8 cellular contexts compared by ENCODE assay signal in the genomic region with DNA sequence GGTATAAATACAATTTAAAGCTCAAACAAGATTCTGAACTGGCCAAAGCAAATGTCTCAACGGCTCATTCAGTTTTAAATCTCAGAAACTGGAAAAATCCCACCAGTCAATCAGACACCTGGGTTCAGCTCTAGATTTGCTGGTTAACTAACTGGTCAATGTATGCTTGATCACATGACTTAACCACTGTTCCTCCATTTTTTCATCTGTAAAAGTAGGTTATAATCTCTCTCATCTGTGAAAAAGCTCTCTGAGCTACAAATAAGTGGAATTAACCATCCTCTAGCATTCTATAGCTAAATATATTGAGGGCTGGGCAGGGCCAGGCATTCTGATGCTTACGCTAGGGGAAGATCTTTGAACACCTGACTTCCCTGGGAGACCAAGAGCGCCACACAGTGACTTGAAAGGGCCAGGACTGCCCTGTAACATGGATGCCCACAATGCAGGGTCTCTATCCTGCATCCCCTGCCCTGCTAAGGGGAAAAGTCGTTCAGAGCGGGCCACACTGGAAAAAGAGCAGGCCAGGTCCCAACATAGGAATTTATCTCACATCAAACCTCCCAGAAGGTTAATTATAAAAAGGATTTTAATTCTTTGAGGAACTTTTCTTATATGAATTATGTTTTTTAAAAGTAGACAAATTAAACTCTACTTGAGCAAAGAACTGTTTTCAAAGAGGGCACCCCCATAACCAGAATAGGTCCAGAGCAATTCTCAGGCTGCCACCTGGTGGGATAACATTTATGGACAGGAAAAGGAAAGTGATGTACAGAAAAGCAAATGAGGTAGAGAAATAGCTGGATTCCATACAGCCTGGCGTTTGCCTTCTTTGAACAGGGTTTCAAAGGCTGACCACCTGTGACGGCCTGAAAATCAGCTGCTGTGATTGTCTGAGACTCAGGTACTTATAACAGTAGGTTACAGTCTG. TPM values are rescaled to one million over a fixed set of nuclear protein-coding genes. Genes with fewer than 3 reads are reported as not detected.
DNase-seq lines count a peak whose midpoint lies in the region; ATAC-seq and TF ChIP-seq lines count a peak whose summit lies in the region.

No MANE protein-coding gene starts in this region.

- no peaks in the 10 kb centered on the region for H3K9me3 Mint-ChIP-seq in T-helper 2 cell treated with Interferon-gamma antibody and Interleukin-4, amounts not matched to agents 5 μg/mL and 100 μg/mL, for 36 hours
- no peaks in the 10 kb centered on the region for H3K9me3 Mint-ChIP-seq in effector memory CD8-positive, alpha-beta T cell

- no peaks in the 10 kb centered on the region for H3K36me3 Mint-ChIP-seq in T-helper 2 cell treated with Interferon-gamma antibody and Interleukin-4, amounts not matched to agents 5 μg/mL and 100 μg/mL, for 36 hours (ENCODE audit: low read depth)
- H3K36me3 Mint-ChIP-seq in effector memory CD8-positive, alpha-beta T cell (ENCODE audit: insufficient read depth): peaks cover 12% of the 10 kb centered on the region

- intact Hi-C loops in mucosa of descending colon (cut with DNase I, micrococcal nuclease): no loop called here

- H3K36me3 ChIP-seq in mucosa of descending colon (ENCODE audit: low read depth): no peaks in the 10 kb centered on the region

- peaks cover 24% of the 10 kb centered on the region for H3K4me1 ChIP-seq in mucosa of descending colon (ENCODE audit: low read depth)

- peaks cover 28% of the 10 kb centered on the region for H3K4me1 Mint-ChIP-seq in T-helper 2 cell treated with Interferon-gamma antibody and Interleukin-4, amounts not matched to agents 5 μg/mL and 100 μg/mL, for 36 hours (ENCODE audit: low read depth)
- peaks cover 20 to 37% of the 10 kb centered on the region in 2 donors for H3K4me1 Mint-ChIP-seq in effector memory CD8-positive, alpha-beta T cell (ENCODE audit: low read depth in 2 of 2)

- H3K9me3 ChIP-seq in mucosa of descending colon: no peaks in the 10 kb centered on the region

- no peak overlapping the region for H3K4me3 ChIP-seq in mucosa of descending colon

- peak overlapping the region; percentile 91 for H3K4me3 Mint-ChIP-seq in T-helper 2 cell treated with Interferon-gamma antibody and Interleukin-4, amounts not matched to agents 5 μg/mL and 100 μg/mL, for 36 hours
- peak overlapping the region; percentile 81 to 86 for H3K4me3 Mint-ChIP-seq in effector memory CD8-positive, alpha-beta T cell

- peaks cover 18% of the 10 kb centered on the region for H3K27me3 Mint-ChIP-seq in T-helper 2 cell treated with Interferon-gamma antibody and Interleukin-4, amounts not matched to agents 5 μg/mL and 100 μg/mL, for 36 hours (ENCODE audit: low read depth)
- H3K27me3 Mint-ChIP-seq in effector memory CD8-positive, alpha-beta T cell: peaks cover 6 to 18% of the 10 kb centered on the region in 2 donors

- no peak overlapping the region for H3K27ac Mint-ChIP-seq in T-helper 2 cell treated with Interferon-gamma antibody and Interleukin-4, amounts not matched to agents 5 μg/mL and 100 μg/mL, for 36 hours
- H3K27ac Mint-ChIP-seq in effector memory CD8-positive, alpha-beta T cell: peak overlapping the region in 1 of 2 donors; percentile 82

- DNase-seq in DMS79 treated with DMSO at 0.1 percent for 48 hours (lab: John Stamatoyannopoulos, UW) (peak; percentile 46), Kasumi-1 (lab: John Stamatoyannopoulos, UW) (peak; percentile 44 to 63), mucosa of descending colon (peak in 1 of 3 donors; percentile 59), occipital lobe (lab: John Stamatoyannopoulos, UW) (no peak)
- DNase-seq in T-helper 2 cell treated with Interferon-gamma antibody and Interleukin-4, amounts not matched to agents 5 μg/mL and 100 μg/mL, for 36 hours (ENCODE audit: low spot score): peak; percentile 17
- DNase-seq in effector memory CD8-positive, alpha-beta T cell: peak; percentile 51 to 60 (median 54)

- TF ChIP-seq CTCF in mucosa of descending colon (IDR thresholded peaks at IDR 0.05): peak; percentile 26

- peak; percentile 54 for ATAC-seq in GM21447 (IDR thresholded peaks at IDR 0.05; ENCODE audit: unreplicated experiment)
- ATAC-seq in effector memory CD8-positive, alpha-beta T cell (replicated peaks): peak; percentile 32
- peak; percentile 35 for ATAC-seq in mucosa of descending colon
- ATAC-seq in GM21737 (IDR thresholded peaks at IDR 0.05; ENCODE audit: unreplicated experiment): no peak

RNA-seq across cellular contexts. Expression of gene RP9, which starts 1.8 kb away (rescaled TPM):
- total RNA-seq in mucosa of descending colon (10 to 100 TPM; 10.8 to 12.2 (median 11.5) TPM), occipital lobe (6.6 TPM)

RNA-seq across cellular contexts. Expression of gene BBS9, which starts 22.0 kb away (rescaled TPM):
- total RNA-seq in mucosa of descending colon (10 to 100 TPM in 2 of 3 donors, 1 to 10 TPM in 1; 8.2 to 23.5 (median 15.8) TPM), occipital lobe (103 TPM)

RNA-seq across cellular contexts. Expression of gene NT5C3A, which starts 44.8 kb away (rescaled TPM):
- 100 to 1,000 TPM in 1 of 3 donors, 10 to 100 TPM in 2; 62.1 to 107 (median 93.8) TPM for total RNA-seq in mucosa of descending colon
- total RNA-seq in occipital lobe: 99.2 TPM
